In the genomic region with DNA sequence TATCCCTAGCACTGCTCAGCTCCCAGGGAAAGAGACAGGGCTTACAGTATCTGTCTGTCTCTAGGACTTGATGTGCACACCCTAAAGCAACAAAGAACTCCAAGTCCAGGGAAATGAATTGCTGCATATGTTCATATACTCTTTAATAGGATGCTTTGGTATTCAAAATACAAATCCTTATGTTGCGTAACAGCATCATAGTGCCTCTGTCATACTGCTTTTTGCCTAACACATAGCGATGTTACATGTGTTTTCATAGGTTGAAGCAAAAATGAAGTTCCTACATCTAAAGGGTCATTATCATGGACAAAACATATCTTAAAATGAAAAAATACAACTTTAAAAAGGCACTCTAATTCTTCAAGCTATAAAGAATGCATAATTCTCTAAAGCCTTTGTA, we compare ENCODE assay signal across 24 cellular contexts.
"Had no signal": no experiment of that assay in that cellular context is flagged by ENCODE, and none has a peak within 500 bp of the region (broad histone marks: within the 10 kb centered on the region; RNA-seq: fewer than 3 reads in every experiment).

No MANE protein-coding gene starts in this region.

- H3K4me1 ChIP-seq: esophagus muscularis mucosa, foreskin keratinocyte, gastroesophageal sphincter, heart right ventricle, left lung, lower lobe of right lung had no signal

- H3K36me3 ChIP-seq: left lung, lower lobe of right lung had no signal

- H3K27me3 ChIP-seq: dorsolateral prefrontal cortex, esophagus muscularis mucosa, foreskin keratinocyte, gastroesophageal sphincter, heart right ventricle, left lung had no signal

- DNase-seq: dermis blood vessel endothelial cell; dorsolateral prefrontal cortex; effector CD4-positive, alpha-beta T cell; effector memory CD4-positive, alpha-beta T cell; foreskin keratinocyte; glutamatergic neuron; head of caudate nucleus; heart right ventricle; hippocampal formation; left cardiac atrium; left lung; left ventricle myocardium superior; lower lobe of right lung; mesendoderm; midbrain; naive thymus-derived CD4-positive, alpha-beta T cell had no signal

- H3K27ac ChIP-seq: coronary artery, dorsolateral prefrontal cortex, esophagus muscularis mucosa, foreskin keratinocyte, gastroesophageal sphincter, heart right ventricle, left lung, lower lobe of right lung had no signal

- FAIRE-seq: colon, endothelial cell of umbilical vein, frontal cortex, islet of Langerhans, keratinocyte had no signal

- H3K9me3 ChIP-seq: esophagus muscularis mucosa, gastroesophageal sphincter, heart right ventricle, lower lobe of right lung had no signal

- H3K4me3 ChIP-seq: coronary artery, dorsolateral prefrontal cortex, esophagus muscularis mucosa, gastroesophageal sphincter, heart right ventricle, left lung, lower lobe of right lung had no signal

- ATAC-seq: foreskin keratinocyte; gastroesophageal sphincter; heart right ventricle; left cardiac atrium; left lung; left ventricle myocardium superior; lower lobe of right lung; naive thymus-derived CD4-positive, alpha-beta T cell had no signal
